Comparison of ENCODE assay signal across 17 cellular contexts in genomic region chr11:44002191-44003093, GRCh38. TPM values are rescaled to one million over a fixed set of nuclear protein-coding genes. Genes with fewer than 3 reads are reported as not detected.
"Had no signal": no experiment of that assay in that cellular context is flagged by ENCODE, and none has a peak within 500 bp of the region (broad histone marks: within the 10 kb centered on the region; RNA-seq: fewer than 3 reads in every experiment).

No MANE protein-coding gene starts in this region.

- H3K36me3 Mint-ChIP-seq: mesothelial cell of epicardium had no signal

- DNase-seq: activated CD4-positive, alpha-beta T cell treated with anti-CD3 and anti-CD28 coated beads, Interleukin-2, amount 50 U/mL, for 4 hours; colonic mucosa; effector memory CD4-positive, alpha-beta T cell; kidney glomerular epithelial cell; occipital lobe; stimulated activated CD4-positive, alpha-beta T cell treated with anti-CD3 and anti-CD28 coated beads, Interleukin-12 subunit alpha, Interleukin-12 subunit beta, amount 100 ng/mL, for 4 hours; stimulated activated naive CD8-positive, alpha-beta T cell treated with anti-CD3 and anti-CD28 coated beads, Interleukin-15, Interleukin-2, amounts not matched to agents 100 U/mL and 50 U/mL, for 24 hours; SW 1271 had no signal

- ATAC-seq: activated CD4-positive, CD25-positive, alpha-beta regulatory T cell treated with anti-CD3 and anti-CD28 coated beads, Interleukin-2, amount 50 U/mL, for 24 hours; stimulated activated naive CD8-positive, alpha-beta T cell treated with anti-CD3 and anti-CD28 coated beads, Interleukin-15, Interleukin-2, amounts not matched to agents 100 U/mL and 50 U/mL, for 24 hours had no signal

- H3K27ac ChIP-seq: cardiac muscle cell, colonic mucosa, hepatocyte had no signal

- H3K4me3 ChIP-seq: cardiac muscle cell, colonic mucosa, hepatocyte had no signal

- H3K4me1 ChIP-seq: colonic mucosa had no signal

- H3K4me2 ChIP-seq: hepatocyte had no signal

- H3K27me3 ChIP-seq: cardiac muscle cell, colonic mucosa, hepatocyte had no signal

- H2AFZ ChIP-seq: hepatocyte had no signal

- H3K27ac Mint-ChIP-seq: mesothelial cell of epicardium; T-helper 2 cell treated with Interferon-gamma antibody and Interleukin-4, amounts not matched to agents 5 μg/mL and 100 μg/mL, for 36 hours had no signal

- H3K79me2 ChIP-seq: hepatocyte had no signal

- H3K4me3 Mint-ChIP-seq: mesothelial cell of epicardium; T-helper 2 cell treated with Interferon-gamma antibody and Interleukin-4, amounts not matched to agents 5 μg/mL and 100 μg/mL, for 36 hours had no signal

- H3K9me3 ChIP-seq: colonic mucosa had no signal

- H3K9me3 Mint-ChIP-seq: T-helper 2 cell treated with Interferon-gamma antibody and Interleukin-4, amounts not matched to agents 5 μg/mL and 100 μg/mL, for 36 hours had no signal

- H3K36me3 ChIP-seq: cardiac muscle cell, colonic mucosa had no signal

RNA-seq across cellular contexts. Expression of gene ACCSL, which starts 45.3 kb away (rescaled TPM):
- total RNA-seq: astrocyte, cardiac muscle cell, colonic mucosa, hepatocyte, mesothelial cell of epicardium, occipital lobe, pulmonary artery endothelial cell, temporal lobe had no signal
- polyA plus RNA-seq: cardiac muscle cell, hepatocyte, liver had no signal
